ENCODE assay signal across 22 cellular contexts in the genomic region with DNA sequence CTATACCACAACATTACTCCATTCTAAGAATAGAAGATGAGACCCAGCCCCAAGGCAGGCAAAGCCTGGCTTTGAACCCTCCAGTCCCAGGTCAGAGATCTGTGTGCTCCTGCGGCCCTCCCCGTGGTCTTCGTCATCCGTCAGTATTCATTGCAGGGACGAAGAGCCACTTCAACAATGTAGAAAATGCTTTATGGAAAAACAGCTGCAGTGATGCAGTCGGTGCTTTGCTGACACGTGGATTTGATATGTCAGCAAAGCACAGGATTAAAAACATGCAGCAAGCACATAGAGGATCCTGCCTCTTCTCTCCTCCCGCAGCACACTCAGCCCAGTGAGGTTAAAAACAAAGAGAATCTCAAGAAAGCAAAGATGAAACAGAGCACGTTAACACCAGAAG.
DNase-seq lines count a peak whose midpoint lies in the region; ATAC-seq and TF ChIP-seq lines count a peak whose summit lies in the region.
"Had no signal": no experiment of that assay in that cellular context is flagged by ENCODE, and none has a peak within 500 bp of the region (broad histone marks: within the 10 kb centered on the region; RNA-seq: fewer than 3 reads in every experiment).

No MANE protein-coding gene starts in this region.

- H3K27me3 ChIP-seq in skeletal muscle tissue (ENCODE audit: control insufficient read depth in 3 of 3, insufficient read depth in 3 of 3, low read length in 3 of 3) = no peaks in the 10 kb centered on the region
- no peaks in the 10 kb centered on the region for H3K27me3 ChIP-seq in upper lobe of left lung

- H3K36me3 ChIP-seq in skeletal muscle tissue (ENCODE audit: control insufficient read depth in 3 of 3, insufficient read depth in 3 of 3, low read length in 3 of 3) (no peaks in the 10 kb centered on the region), upper lobe of left lung (no peaks in the 10 kb centered on the region)

- H3K27ac Mint-ChIP-seq in T-helper 17 cell = peak overlapping the region; percentile 65
- H3K27ac Mint-ChIP-seq: activated B cell treated with CpG ODN at 0.5 μM for 24 hours; activated T-helper 17 cell treated with anti-CD3 and anti-CD28 coated beads, Interleukin-2, amount 50 U/mL, for 72 hours; progenitor cell of endocrine pancreas; type B pancreatic cell had no signal

- no peak overlapping the region for H3K4me3 Mint-ChIP-seq in T-helper 17 cell
- H3K4me3 Mint-ChIP-seq: activated B cell treated with CpG ODN at 0.5 μM for 24 hours; activated T-helper 17 cell treated with anti-CD3 and anti-CD28 coated beads, Interleukin-2, amount 50 U/mL, for 72 hours; type B pancreatic cell had no signal

- no peaks in the 10 kb centered on the region for H3K36me3 Mint-ChIP-seq in T-helper 17 cell (ENCODE audit: low read depth)

- no peak for TF ChIP-seq EP300 in upper lobe of left lung (IDR thresholded peaks at IDR 0.05)

- no peaks in the 10 kb centered on the region for H3K27me3 Mint-ChIP-seq in T-helper 17 cell
- H3K27me3 Mint-ChIP-seq: activated B cell treated with CpG ODN at 0.5 μM for 24 hours; activated T-helper 17 cell treated with anti-CD3 and anti-CD28 coated beads, Interleukin-2, amount 50 U/mL, for 72 hours; progenitor cell of endocrine pancreas; type B pancreatic cell had no signal

- H3K4me1 ChIP-seq in skeletal muscle tissue (ENCODE audit: control insufficient read depth in 3 of 3, insufficient read depth in 3 of 3, low read length in 3 of 3) = peaks cover 0 to 5% (median 0%) of the 10 kb centered on the region in 3 donors
- H3K4me1 ChIP-seq in upper lobe of left lung = peaks cover 0 to 13% (median 0%) of the 10 kb centered on the region in 4 donors

- ATAC-seq in T-helper 17 cell (no peak), upper lobe of left lung (ENCODE audit: low FRiP score in 2 of 2) (no peak)
- ATAC-seq: Right ventricle myocardium inferior; stimulated activated naive CD8-positive, alpha-beta T cell treated with anti-CD3 and anti-CD28 coated beads, Interleukin-15, Interleukin-2, amounts not matched to agents 100 U/mL and 50 U/mL, for 24 hours had no signal

- H3K4me3 ChIP-seq in skeletal muscle tissue (ENCODE audit: low read length in 3 of 3) = no peak overlapping the region
- peak overlapping the region in 1 of 4 donors; percentile 5 for H3K4me3 ChIP-seq in upper lobe of left lung

- DNase-seq in DMS79 treated with DMSO at 0.1 percent for 48 hours (lab: John Stamatoyannopoulos, UW) (peak; percentile 23), DMS79 (lab: John Stamatoyannopoulos, UW) (no peak), T-helper 17 cell (no peak), iris pigment epithelial cell (ENCODE audit: low read depth) (peak; percentile 49), upper lobe of left lung (no peak), head of caudate nucleus (no peak)
- no peak for DNase-seq in activated naive CD4-positive, alpha-beta T cell (lab: John Stamatoyannopoulos, UW)
- DNase-seq: 8988T; activated B cell treated with CpG ODN at 0.5 μM for 24 hours; activated CD8-positive, alpha-beta memory T cell treated with anti-CD3 and anti-CD28 coated beads for 24 hours; amniotic stem cell; DMS 273 treated with DMSO at 0.1 percent for 48 hours; H7; Karpas-422; NCI-H345; stimulated activated naive CD8-positive, alpha-beta T cell treated with anti-CD3 and anti-CD28 coated beads, Interleukin-15, Interleukin-2, amounts not matched to agents 100 U/mL and 50 U/mL, for 24 hours had no signal

- H3K27ac ChIP-seq in skeletal muscle tissue (ENCODE audit: low read depth, low read length) = peak overlapping the region; percentile 34
- peak overlapping the region in 1 of 4 donors; percentile 11 for H3K27ac ChIP-seq in upper lobe of left lung
- H3K27ac ChIP-seq: C4-2B had no signal

- no peak for TF ChIP-seq CTCF in upper lobe of left lung (IDR thresholded peaks at IDR 0.05)

- intact Hi-C loops in head of caudate nucleus (cut with DNase I) = no loop called here

- H3K9me3 ChIP-seq in T-helper 17 cell (ENCODE audit: control insufficient read depth, low read length, poor library complexity, severe bottlenecking) (no peaks in the 10 kb centered on the region), skeletal muscle tissue (ENCODE audit: control insufficient read depth in 3 of 3, low read length in 3 of 3) (no peaks in the 10 kb centered on the region), upper lobe of left lung (no peaks in the 10 kb centered on the region)

- no peak overlapping the region for H3K9ac ChIP-seq in skeletal muscle tissue (ENCODE audit: low read depth in 1 of 3, low read length in 3 of 3)

- no peak for TF ChIP-seq POLR2A in upper lobe of left lung (IDR thresholded peaks at IDR 0.05)

- WGBS in upper lobe of left lung, 2 donors = 43 to 59% methylated on average over 9 of the region's 9 CpGs

- H3K4me1 Mint-ChIP-seq in T-helper 17 cell = peaks cover 4% of the 10 kb centered on the region
- H3K4me1 Mint-ChIP-seq: activated B cell treated with CpG ODN at 0.5 μM for 24 hours; activated T-helper 17 cell treated with anti-CD3 and anti-CD28 coated beads, Interleukin-2, amount 50 U/mL, for 72 hours had no signal

Comparison
In these comparisons a context has a peak if more than half of its experiments do, and no peak if none do; other contexts are left out.
1. DNase-seq: peak in DMS79 treated with DMSO at 0.1 percent for 48 hours (single experiment) and iris pigment epithelial cell (single experiment); none in DMS79 (single experiment), T-helper 17 cell (0 of 3), upper lobe of left lung (0 of 2), head of caudate nucleus (0 of 42) and activated naive CD4-positive, alpha-beta T cell (0 of 4).